7 cellular contexts compared by ENCODE assay signal in genomic region chr17:75749545-75750389, GRCh38. TPM values are rescaled to one million over a fixed set of nuclear protein-coding genes. Genes with fewer than 3 reads are reported as not detected.
DNase-seq lines count a peak whose midpoint lies in the region; ATAC-seq and TF ChIP-seq lines count a peak whose summit lies in the region.

No MANE protein-coding gene starts in this region.

- peaks cover 16 to 21% (median 18%) of the 10 kb centered on the region in 3 donors for H3K4me1 Mint-ChIP-seq in T-cell
- H3K4me1 Mint-ChIP-seq in activated naive CD8-positive, alpha-beta T cell treated with anti-CD3 and anti-CD28 coated beads, Interleukin-2, amount 50 U/mL, for 24 hours, result peaks cover 14% of the 10 kb centered on the region

- no peaks in the 10 kb centered on the region for H3K36me3 Mint-ChIP-seq in T-cell
- no peaks in the 10 kb centered on the region for H3K36me3 Mint-ChIP-seq in activated naive CD8-positive, alpha-beta T cell treated with anti-CD3 and anti-CD28 coated beads, Interleukin-2, amount 50 U/mL, for 24 hours (ENCODE audit: low read depth)

- no peaks in the 10 kb centered on the region for H3K9me3 Mint-ChIP-seq in T-cell
- H3K9me3 Mint-ChIP-seq in activated naive CD8-positive, alpha-beta T cell treated with anti-CD3 and anti-CD28 coated beads, Interleukin-2, amount 50 U/mL, for 24 hours, result no peaks in the 10 kb centered on the region

- H3K27ac Mint-ChIP-seq in T-cell, result no peak overlapping the region
- H3K27ac Mint-ChIP-seq in activated naive CD8-positive, alpha-beta T cell treated with anti-CD3 and anti-CD28 coated beads, Interleukin-2, amount 50 U/mL, for 24 hours, result no peak overlapping the region

- TF ChIP-seq POLR2A in heart left ventricle (IDR thresholded peaks at IDR 0.05) (no peak), vagina (IDR thresholded peaks at IDR 0.05) (no peak)

- H3K4me3 ChIP-seq in heart left ventricle (peak overlapping the region in 1 of 12 donors; percentile 5), rectal smooth muscle tissue (ENCODE audit: low read length) (peak overlapping the region; percentile 45), vagina (no peak overlapping the region)

- H3K27me3 ChIP-seq in heart left ventricle (no peaks in the 10 kb centered on the region), rectal smooth muscle tissue (ENCODE audit: control insufficient read depth, insufficient read depth, low read length) (no peaks in the 10 kb centered on the region), vagina (no peaks in the 10 kb centered on the region)

- ATAC-seq in GM18502 (IDR thresholded peaks at IDR 0.05; ENCODE audit: poor library complexity, unreplicated experiment) (peak; percentile 46), T-cell (replicated peaks in 1 of 4) (peak; percentile 60 to 70 (median 60)), heart left ventricle (peak; percentile 63 to 83 (median 70))
- peak; percentile 72 for ATAC-seq in activated naive CD8-positive, alpha-beta T cell treated with anti-CD3 and anti-CD28 coated beads, Interleukin-2, amount 50 U/mL, for 24 hours

- H3K27me3 Mint-ChIP-seq in T-cell, result peaks cover 0 to 3% of the 10 kb centered on the region in 2 donors
- peaks cover 3% of the 10 kb centered on the region for H3K27me3 Mint-ChIP-seq in activated naive CD8-positive, alpha-beta T cell treated with anti-CD3 and anti-CD28 coated beads, Interleukin-2, amount 50 U/mL, for 24 hours

- CTCF ChIA-PET in T-cell (lab: Charles Lee), result interaction anchor here (0.6 to 4.0 kb wide), 14 partner anchors 10 to 320 kb away, joined by 3 to 49 read pairs (median 4); partner anchors contain the start of genes SMIM5 (in 2 of the 2), RECQL5 (in 1 of the 2) and SAP30BP (in 1 of the 2)

- no peak overlapping the region for H3K4me3 Mint-ChIP-seq in T-cell
- no peak overlapping the region for H3K4me3 Mint-ChIP-seq in activated naive CD8-positive, alpha-beta T cell treated with anti-CD3 and anti-CD28 coated beads, Interleukin-2, amount 50 U/mL, for 24 hours

- TF ChIP-seq CTCF in heart left ventricle (IDR thresholded peaks at IDR 0.05) (peak; percentile 88 to 99 (median 95)), vagina (IDR thresholded peaks at IDR 0.05) (peak; percentile 89 to 96 (median 95))

- POLR2A ChIA-PET in T-cell (lab: Charles Lee), result no interaction called here

- H3K27ac ChIP-seq in heart left ventricle (no peak overlapping the region), rectal smooth muscle tissue (ENCODE audit: low read depth, low read length) (no peak overlapping the region), vagina (no peak overlapping the region)

- no peak overlapping the region for H3K9ac ChIP-seq in rectal smooth muscle tissue (ENCODE audit: low read length)

- intact Hi-C loops in heart left ventricle (cut with DNase I), result loop anchor here in 9 of 10 donors (1.0 to 10.0 kb wide), 10 partner anchors 70 to 325 kb away; partner anchors contain the start of gene SMIM5 (in 8 of the 9)
- intact Hi-C loops in vagina (cut with DNase I), result loop anchor here (5.0 kb wide), 2 partner anchors 77 to 117 kb away; partner anchors contain the start of gene SMIM5

- peaks cover 0 to 36% (median 21%) of the 10 kb centered on the region in 12 donors for H3K4me1 ChIP-seq in heart left ventricle
- peaks cover 12% of the 10 kb centered on the region for H3K4me1 ChIP-seq in rectal smooth muscle tissue (ENCODE audit: control insufficient read depth, insufficient read depth, low read length)
- peaks cover 34% of the 10 kb centered on the region for H3K4me1 ChIP-seq in vagina

- WGBS in heart left ventricle, 4 donors, result 14 to 27% (median 20%) methylated on average over 11 to 20 of the region's 20 CpGs

- H3K36me3 ChIP-seq in heart left ventricle (peaks cover 0 to 11% (median 0%) of the 10 kb centered on the region in 9 donors), rectal smooth muscle tissue (ENCODE audit: control insufficient read depth, insufficient read depth, low read length) (peaks cover 27% of the 10 kb centered on the region), vagina (peaks cover 0 to 6% of the 10 kb centered on the region in 2 donors)

- H3K9me3 ChIP-seq in heart left ventricle, result no peaks in the 10 kb centered on the region
- no peaks in the 10 kb centered on the region for H3K9me3 ChIP-seq in vagina

- DNase-seq in NCI-H128 (lab: John Stamatoyannopoulos, UW; ENCODE audit: unreplicated experiment) (peak; percentile 5), T-cell (peak; percentile 59 to 91 (median 82)), heart left ventricle (peak; percentile 83 to 93 (median 84)), vagina (ENCODE audit: extremely low spot score in 2 of 2) (no peak)
- peak; percentile 93 for DNase-seq in activated naive CD8-positive, alpha-beta T cell treated with anti-CD3 and anti-CD28 coated beads, Interleukin-2, amount 50 U/mL, for 24 hours

RNA-seq across cellular contexts. Expression of gene GALK1, which starts 15.2 kb away (rescaled TPM):
- total RNA-seq in T-cell (10 to 100 TPM in 4 of 5 donors, 1 to 10 TPM in 1; 8.4 to 35.7 (median 26.7) TPM), heart left ventricle (10 to 100 TPM in 8 of 9 donors, 1 to 10 TPM in 1; 9.6 to 30.6 (median 16.5) TPM), vagina (18.4 TPM)
- 10 to 100 TPM; 25.5 to 31.2 TPM for polyA plus RNA-seq in heart left ventricle

RNA-seq across cellular contexts. Expression of gene ITGB4, which starts 28.5 kb away (rescaled TPM):
- 1 to 10 TPM in 4 of 5 donors, under 1 TPM in 1; 0.68 to 1.6 (median 1.5) TPM for total RNA-seq in T-cell
- 10 to 100 TPM in 6 of 9 donors, 1 to 10 TPM in 3; 5.1 to 26.8 (median 11.0) TPM for total RNA-seq in heart left ventricle
- polyA plus RNA-seq in heart left ventricle, result 1 to 10 TPM; 4.0 to 7.5 TPM
- 169 TPM for total RNA-seq in vagina

RNA-seq across cellular contexts. Expression of gene UNK, which starts 34.8 kb away (rescaled TPM):
- total RNA-seq in T-cell (10 to 100 TPM; 37.1 to 50.3 (median 39.2) TPM), heart left ventricle (10 to 100 TPM; 11.3 to 27.5 (median 16.3) TPM), vagina (35.1 TPM)
- 10 to 100 TPM; 14.6 to 18.5 TPM for polyA plus RNA-seq in heart left ventricle

Comparison
In these comparisons a context has a peak if more than half of its experiments do, and no peak if none do; other contexts are left out.
1. DNase-seq: peak in NCI-H128 (single experiment), T-cell (34 of 34), activated naive CD8-positive, alpha-beta T cell treated with anti-CD3 and anti-CD28 coated beads, Interleukin-2, amount 50 U/mL, for 24 hours (single experiment) and heart left ventricle (5 of 5); none in vagina (0 of 2).
2. Peak in every context shown above with its lines, with median percentiles within 50 percentile points of each other: ATAC-seq.